17 cellular contexts compared by ENCODE assay signal in genomic region chr11:45238724-45239123, GRCh38. TPM values are rescaled to one million over a fixed set of nuclear protein-coding genes. Genes with fewer than 3 reads are reported as not detected.
DNase-seq lines count a peak whose midpoint lies in the region; ATAC-seq and TF ChIP-seq lines count a peak whose summit lies in the region.
"Had no signal": no experiment of that assay in that cellular context is flagged by ENCODE, and none has a peak within 500 bp of the region (broad histone marks: within the 10 kb centered on the region; RNA-seq: fewer than 3 reads in every experiment).

No MANE protein-coding gene starts in this region.

- CTCF ChIA-PET in MCF 10A (lab: Yijun Ruan, JAX): interaction anchor here (0.6 to 0.8 kb wide), 7 partner anchors 12 to 418 kb away, joined by 3 to 8 read pairs (median 4); no protein-coding TSS in a partner anchor

- no peak for TF ChIP-seq POLR2A in breast epithelium (IDR thresholded peaks at IDR 0.05)

- H3K36me3 ChIP-seq in breast epithelium (no peaks in the 10 kb centered on the region), thoracic aorta (no peaks in the 10 kb centered on the region)

- H3K4me1 ChIP-seq in breast epithelium (no peaks in the 10 kb centered on the region), thoracic aorta (ENCODE audit: control insufficient read depth in 1 of 2, low read depth in 2 of 2) (peaks cover 0 to under 1% of the 10 kb centered on the region in 2 donors)

- no peaks in the 10 kb centered on the region for H3K27me3 ChIP-seq in breast epithelium
- H3K27me3 ChIP-seq in thoracic aorta (replicated peaks; ENCODE audit: insufficient read depth): no peaks in the 10 kb centered on the region

- no peak for TF ChIP-seq CTCF in MCF 10A (IDR thresholded peaks at IDR 0.05; ENCODE audit: unreplicated experiment)
- no peak for TF ChIP-seq CTCF in breast epithelium (IDR thresholded peaks at IDR 0.05)
- TF ChIP-seq CTCF in thoracic aorta (IDR thresholded peaks at IDR 0.05): no peak

- H3K27ac Mint-ChIP-seq in MCF 10A (ENCODE audit: low read depth, unreplicated experiment): no peak overlapping the region
- H3K27ac Mint-ChIP-seq: activated CD4-positive, alpha-beta memory T cell treated with anti-CD3 and anti-CD28 coated beads for 36 hours had no signal

- H3K9me3 ChIP-seq in breast epithelium: no peaks in the 10 kb centered on the region
- no peaks in the 10 kb centered on the region for H3K9me3 ChIP-seq in thoracic aorta

- peak; percentile 28 for DNase-seq in MCF 10A (ENCODE audit: unreplicated experiment)
- no peak for DNase-seq in breast epithelium (ENCODE audit: low spot score in 2 of 2)
- DNase-seq in astrocyte of the hippocampus (ENCODE audit: low read depth, low spot score): peak; percentile 85
- DNase-seq in glomerular visceral epithelial cell (ENCODE audit: extremely low spot score): peak; percentile 64
- no peak for DNase-seq in thoracic aorta (ENCODE audit: low spot score)
- DNase-seq in NCI-H146 treated with DMSO at 0.1 percent for 48 hours (lab: John Stamatoyannopoulos, UW; ENCODE audit: unreplicated experiment): no peak
- DNase-seq: activated CD4-positive, alpha-beta memory T cell treated with anti-CD3 and anti-CD28 coated beads for 36 hours; DMS 273 treated with DMSO at 0.1 percent for 48 hours; MM.1S; NCI-H774; T1000 had no signal

- H3K4me1 Mint-ChIP-seq in MCF 10A (ENCODE audit: insufficient read depth, unreplicated experiment): peaks cover 5% of the 10 kb centered on the region
- H3K4me1 Mint-ChIP-seq: central memory CD8-positive, alpha-beta T cell; neural crest cell had no signal

- H3K36me3 Mint-ChIP-seq in MCF 10A (ENCODE audit: insufficient read depth, unreplicated experiment): no peaks in the 10 kb centered on the region
- H3K36me3 Mint-ChIP-seq: activated CD4-positive, alpha-beta memory T cell treated with anti-CD3 and anti-CD28 coated beads for 36 hours had no signal

- intact Hi-C loops in MCF 10A (cut with micrococcal nuclease) (no loop called here), breast epithelium (cut with DNase I; ENCODE audit: low total_unique reads) (no loop called here)

- no peaks in the 10 kb centered on the region for H3K9me3 Mint-ChIP-seq in MCF 10A (ENCODE audit: unreplicated experiment)
- H3K9me3 Mint-ChIP-seq: central memory CD8-positive, alpha-beta T cell; neural crest cell had no signal

- POLR2A ChIA-PET in MCF 10A (lab: Yijun Ruan, JAX): interaction anchor here (0.6 to 0.8 kb wide), 3 partner anchors 12 to 947 kb away, joined by 3 to 4 read pairs (median 3); no protein-coding TSS in a partner anchor

- peaks cover 44% of the 10 kb centered on the region for H3K27me3 Mint-ChIP-seq in MCF 10A (ENCODE audit: insufficient read depth, unreplicated experiment)

- H3K4me3 ChIP-seq in breast epithelium: no peak overlapping the region
- no peak overlapping the region for H3K4me3 ChIP-seq in thoracic aorta
- H3K4me3 ChIP-seq: lung had no signal

- ATAC-seq in thoracic aorta (ENCODE audit: insufficient number of reproducible peaks, low FRiP score, low read depth) (peak; percentile 71), GM18858 (IDR thresholded peaks at IDR 0.05; ENCODE audit: unreplicated experiment) (no peak), HG03095 (IDR thresholded peaks at IDR 0.05; ENCODE audit: unreplicated experiment) (no peak)

- H3K4me3 Mint-ChIP-seq in MCF 10A (ENCODE audit: unreplicated experiment): no peak overlapping the region
- H3K4me3 Mint-ChIP-seq: activated CD4-positive, alpha-beta memory T cell treated with anti-CD3 and anti-CD28 coated beads for 36 hours; central memory CD8-positive, alpha-beta T cell; neural crest cell had no signal

- H3K27ac ChIP-seq in breast epithelium (no peak overlapping the region), thoracic aorta (peak overlapping the region in 1 of 2 donors; percentile 19)
- H3K27ac ChIP-seq: RWPE1 had no signal

- no TSS peak for BruUV-seq in MCF 10A (replicated peaks; lab: Mats Ljungman, UMichigan)

RNA-seq across cellular contexts. Expression of gene SYT13, which starts 47.4 kb away (rescaled TPM):
- total RNA-seq in MCF 10A (2022) (not detected in 2 replicates), breast epithelium (under 1 TPM in 2 of 3 donors, not detected in 1; 0.29 to 0.33 TPM), thoracic aorta (not detected)
- total RNA-seq: activated CD4-positive, alpha-beta memory T cell treated with anti-CD3 and anti-CD28 coated beads for 36 hours had no signal

Comparison
In these comparisons a context has a peak if more than half of its experiments do, and no peak if none do; other contexts are left out.
1. DNase-seq: peak in MCF 10A (single experiment), astrocyte of the hippocampus (single experiment) and glomerular visceral epithelial cell (single experiment); none in breast epithelium (0 of 2), thoracic aorta (single experiment) and NCI-H146 treated with DMSO at 0.1 percent for 48 hours (single experiment).